Comparison of ENCODE assay signal across 35 cellular contexts in genomic region chr16:6722786-6723185, GRCh38.
"Had no signal": no experiment of that assay in that cellular context is flagged by ENCODE, and none has a peak within 500 bp of the region (broad histone marks: within the 10 kb centered on the region; RNA-seq: fewer than 3 reads in every experiment).

No MANE protein-coding gene starts in this region.

- H3K27me3 ChIP-seq: MG63 had no signal

- H3K36me3 ChIP-seq: MG63 had no signal

- H3K27ac ChIP-seq: KMS-11 had no signal

- H3K4me3 ChIP-seq: MG63 had no signal

- H3K9ac ChIP-seq: KMS-11 had no signal

- H3K9me3 ChIP-seq: MG63 had no signal

- DNase-seq: Karpas-422, Kasumi-1, MG63, MM.1S, MV-4-11, NCI-H1048, NCI-H1092, NCI-H1092 treated with DMSO at 0.1 percent for 48 hours, NCI-H1105, NCI-H1105 treated with DMSO at 0.1 percent for 48 hours, NCI-H1417, NCI-H1417 treated with DMSO at 0.1 percent for 48 hours, NCI-H1436, NCI-H1436 treated with DMSO at 0.1 percent for 48 hours, NCI-H1694, NCI-H1694 treated with DMSO at 0.1 percent for 48 hours, NCI-H187, NCI-H187 treated with DMSO at 0.1 percent for 48 hours, NCI-H1930, NCI-H2029, NCI-H2029 treated with DMSO at 0.1 percent for 48 hours, NCI-H2081, NCI-H2081 treated with DMSO at 0.1 percent for 48 hours, NCI-H2107, NCI-H2171, NCI-H2171 treated with DMSO at 0.1 percent for 48 hours, NCI-H2227 treated with DMSO at 0.1 percent for 48 hours, NCI-H345, NCI-H446, NCI-H446 treated with DMSO at 0.1 percent for 48 hours, NCI-H510A, NCI-H510A treated with DMSO at 0.1 percent for 48 hours, NCI-H524, NCI-H524 treated with DMSO at 0.1 percent for 48 hours had no signal

- H3K4me2 ChIP-seq: KMS-11 had no signal
